16 cellular contexts compared by ENCODE assay signal in genomic region chr12:122304924-122305323, GRCh38.
DNase-seq lines count a peak whose midpoint lies in the region.
"Had no signal": no experiment of that assay in that cellular context is flagged by ENCODE, and none has a peak within 500 bp of the region (broad histone marks: within the 10 kb centered on the region; RNA-seq: fewer than 3 reads in every experiment).

No MANE protein-coding gene starts in this region.

- peak; percentile 27 for DNase-seq in ELR (ENCODE audit: low read depth)
- DNase-seq in NCI-H1417 treated with DMSO at 0.1 percent for 48 hours (lab: John Stamatoyannopoulos, UW) = peak; percentile 38
- peak; percentile 97 for DNase-seq in NCI-H69 (lab: John Stamatoyannopoulos, UW)
- DNase-seq in iris pigment epithelial cell (ENCODE audit: low read depth) = peak; percentile 49
- DNase-seq in UCSD-AML1 (lab: John Stamatoyannopoulos, UW; ENCODE audit: unreplicated experiment) = no peak
- DNase-seq in HUDEP-2 (lab: John Stamatoyannopoulos, UW; ENCODE audit: unreplicated experiment in 76 of 76) = no peak
- DNase-seq in GDM1 (lab: John Stamatoyannopoulos, UW) = no peak
- DNase-seq: DMS79 treated with DMSO at 0.1 percent for 48 hours, GM23248, HCEC 1CT, MV-4-11, NCI-H2029 treated with DMSO at 0.1 percent for 48 hours, NCI-H510A, Peyer's patch, SW 1271, T-helper 2 cell had no signal

Comparison
In these comparisons a context has a peak if more than half of its experiments do, and no peak if none do; other contexts are left out.
1. DNase-seq: peak in ELR (single experiment), NCI-H1417 treated with DMSO at 0.1 percent for 48 hours (single experiment), NCI-H69 (single experiment) and iris pigment epithelial cell (single experiment); none in UCSD-AML1 (single experiment), HUDEP-2 (0 of 76) and GDM1 (single experiment).